Comparison of ENCODE assay signal across 9 cellular contexts in the genomic region with DNA sequence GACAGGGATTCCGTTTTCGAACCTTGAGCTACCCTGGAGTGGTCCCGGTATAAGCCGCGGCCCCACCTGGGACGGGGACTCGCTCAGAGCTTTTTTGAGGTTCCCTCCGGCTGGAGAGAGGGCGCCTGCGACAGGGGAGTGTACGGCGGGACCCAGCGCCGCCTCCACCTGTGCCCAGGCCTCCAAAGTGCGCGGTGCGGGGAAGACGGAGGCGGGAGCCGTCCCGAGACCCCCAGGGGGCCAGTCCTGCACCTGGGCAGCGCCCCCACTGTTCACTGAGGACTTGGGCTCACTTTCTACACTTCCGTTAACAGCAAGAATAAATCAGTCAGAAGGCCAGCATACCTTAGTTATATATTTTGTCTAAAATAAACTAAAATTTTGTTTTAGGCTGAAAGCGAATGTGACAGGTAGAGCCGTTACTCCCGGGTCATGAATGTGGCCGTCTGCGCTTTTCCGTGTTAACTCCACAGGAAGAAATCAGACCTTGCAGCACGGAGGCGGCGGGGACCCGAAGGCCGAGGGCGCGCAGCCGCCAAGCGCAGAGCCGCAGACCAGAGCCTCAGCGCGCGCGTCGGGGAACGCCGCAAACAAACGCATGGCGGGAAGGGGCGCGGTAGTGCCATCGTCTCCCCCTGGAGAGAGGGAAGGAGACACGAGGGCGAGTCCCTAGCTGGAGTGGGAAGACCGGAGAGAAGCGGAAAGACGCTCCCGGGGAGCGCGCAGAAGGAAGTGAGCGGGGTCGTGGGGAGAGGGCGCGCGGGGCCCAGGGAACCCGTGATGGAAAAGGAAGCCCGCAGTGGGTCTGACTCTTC. TPM values are rescaled to one million over a fixed set of nuclear protein-coding genes. Genes with fewer than 3 reads are reported as not detected.
DNase-seq lines count a peak whose midpoint lies in the region; ATAC-seq, FAIRE-seq and TF ChIP-seq lines count a peak whose summit lies in the region.
"Had no signal": no experiment of that assay in that cellular context is flagged by ENCODE, and none has a peak within 500 bp of the region (broad histone marks: within the 10 kb centered on the region; RNA-seq: fewer than 3 reads in every experiment).

No MANE protein-coding gene starts in this region.

- intact Hi-C loops in activated naive CD4-positive, alpha-beta T cell treated with anti-CD3 and anti-CD28 coated beads for 36 hours (cut with micrococcal nuclease), result loop anchor here (1.0 kb wide), 5 partner anchors 16 to 70 kb away; a partner anchor contains a TSS
- intact Hi-C loops in heart left ventricle (cut with DNase I) (loop anchor here in 7 of 10 donors (1.0 to 5.0 kb wide), 8 partner anchors 15 to 71 kb away; a partner anchor contains a TSS), sciatic nerve (cut with DNase I) (no loop called here)

- peaks cover 16% of the 10 kb centered on the region for H3K4me1 ChIP-seq in A549
- H3K4me1 ChIP-seq in KMS-11 (ENCODE audit: low read depth, poor library complexity, severe bottlenecking), result peaks cover 6% of the 10 kb centered on the region
- peaks cover 0 to 42% (median 15%) of the 10 kb centered on the region in 12 donors for H3K4me1 ChIP-seq in heart left ventricle

- FAIRE-seq in A549 (lab: Jason Lieb, UNC), result no peak
- FAIRE-seq: G401.6 had no signal

- POLR2A ChIA-PET in A549 (lab: Yijun Ruan, JAX), result interaction anchor here (1.0 to 6.4 kb wide), 15 partner anchors 9 to 382 kb away, joined by 3 to 159 read pairs (median 4); a partner anchor contains a TSS

- H4K20me1 ChIP-seq in KMS-11 (ENCODE audit: insufficient read depth), result no peaks in the 10 kb centered on the region

- WGBS in A549 (ENCODE audit: missing lambda C conversion rate), result under 1% methylated on average over 36 of the region's 66 CpGs
- WGBS in heart left ventricle, 4 donors, result 0 to 1% (median 0%) methylated on average over 45 to 66 of the region's 66 CpGs

- H3K27ac ChIP-seq in A549, result peak overlapping the region; percentile 96
- H3K27ac ChIP-seq in KMS-11, result no peak overlapping the region
- peak overlapping the region; percentile 35 to 97 (median 94) for H3K27ac ChIP-seq in heart left ventricle

- H3K9me3 ChIP-seq in A549, result no peaks in the 10 kb centered on the region
- H3K9me3 ChIP-seq in heart left ventricle, result no peaks in the 10 kb centered on the region

- CTCF ChIA-PET in A549 (lab: Yijun Ruan, JAX), result interaction anchor here (0.6 to 4.5 kb wide), 17 partner anchors 7 to 152 kb away, joined by 3 to 36 read pairs (median 4); a partner anchor contains a TSS
- CTCF ChIA-PET in activated naive CD4-positive, alpha-beta T cell treated with anti-CD3 and anti-CD28 coated beads for 36 hours (lab: Charles Lee), result interaction anchor here (0.7 to 2.8 kb wide), 8 partner anchors 10 to 55 kb away, joined by 3 to 15 read pairs (median 4); no protein-coding TSS in a partner anchor

- ATAC-seq in A549 (peak; percentile 7 to 11), GM19468 (IDR thresholded peaks at IDR 0.05; ENCODE audit: extremely low read depth, unreplicated experiment) (peak; percentile 1), heart left ventricle (peak in 3 of 4 donors; percentile 1 to 31 (median 9)), sciatic nerve (peak; percentile 10)

- peak overlapping the region; percentile 92 for H3K27ac Mint-ChIP-seq in activated naive CD4-positive, alpha-beta T cell treated with anti-CD3 and anti-CD28 coated beads for 36 hours

- H3K27me3 ChIP-seq in KMS-11 (ENCODE audit: insufficient read depth, low read depth) (no peaks in the 10 kb centered on the region), heart left ventricle (no peaks in the 10 kb centered on the region)

- H3K9ac ChIP-seq in KMS-11, result no peak overlapping the region; the same call in 1 of the 2 replicates

- DNase-seq in A549 (ENCODE audit: low read depth in 1 of 2, low spot score in 1 of 2), result peak in 1 of 2 experiments; percentile 66
- peak; percentile 67 for DNase-seq in activated naive CD4-positive, alpha-beta T cell treated with anti-CD3 and anti-CD28 coated beads for 36 hours
- DNase-seq in heart left ventricle, result peak in 4 of 5 donors; percentile 40 to 78 (median 52)
- peak; percentile 76 for DNase-seq in sciatic nerve (ENCODE audit: low spot score)
- DNase-seq in NCI-H1694 (lab: John Stamatoyannopoulos, UW), result no peak
- DNase-seq in DMS153 treated with DMSO at 0.1 percent for 48 hours (lab: John Stamatoyannopoulos, UW; ENCODE audit: unreplicated experiment), result no peak

- no peak for TF ChIP-seq EP300 in A549 (IDR thresholded peaks at IDR 0.05)

- peak overlapping the region; percentile 68 for H2AFZ ChIP-seq in KMS-11 (ENCODE audit: low read depth)

- H3K4me2 ChIP-seq in A549 (peak overlapping the region; percentile 99), KMS-11 (peak overlapping the region; percentile 76)

- peaks cover 9% of the 10 kb centered on the region for H3K27me3 Mint-ChIP-seq in activated naive CD4-positive, alpha-beta T cell treated with anti-CD3 and anti-CD28 coated beads for 36 hours (ENCODE audit: low read depth)

- H3K9me3 Mint-ChIP-seq in activated naive CD4-positive, alpha-beta T cell treated with anti-CD3 and anti-CD28 coated beads for 36 hours, result no peaks in the 10 kb centered on the region

- peak overlapping the region; percentile 85 for H3K4me3 Mint-ChIP-seq in activated naive CD4-positive, alpha-beta T cell treated with anti-CD3 and anti-CD28 coated beads for 36 hours

- H3K36me3 ChIP-seq in KMS-11 (ENCODE audit: insufficient read depth) (no peaks in the 10 kb centered on the region), heart left ventricle (no peaks in the 10 kb centered on the region)

- H3K4me3 ChIP-seq in A549 (peak overlapping the region; percentile 82), KMS-11 (IDR thresholded peaks at IDR 0.05; ENCODE audit: insufficient read depth, low read depth, low read length) (no peak overlapping the region), heart left ventricle (peak overlapping the region; percentile 61 to 93 (median 83))

- no peaks in the 10 kb centered on the region for H3K79me2 ChIP-seq in KMS-11 (ENCODE audit: insufficient read depth, low read depth)

- peaks cover 10% of the 10 kb centered on the region for H3K36me3 Mint-ChIP-seq in activated naive CD4-positive, alpha-beta T cell treated with anti-CD3 and anti-CD28 coated beads for 36 hours (ENCODE audit: low read depth)

- peaks cover 25% of the 10 kb centered on the region for H3K4me1 Mint-ChIP-seq in activated naive CD4-positive, alpha-beta T cell treated with anti-CD3 and anti-CD28 coated beads for 36 hours (ENCODE audit: low read depth)

- TF ChIP-seq CTCF in A549 (IDR thresholded peaks at IDR 0.05) (peak; percentile 47; the same call in 2 of the 3 replicates), KMS-11 (conservative IDR thresholded peaks at IDR 0.05; ENCODE audit: low read depth, low read length) (no peak), heart left ventricle (IDR thresholded peaks at IDR 0.05) (peak in 6 of 12 donors; percentile 8 to 37 (median 25))

- TF ChIP-seq RAD21 in A549 (conservative IDR thresholded peaks at IDR 0.05 in 1 of 2, IDR thresholded peaks at IDR 0.05 in 1 of 2), result no peak

- TF ChIP-seq POLR2A in A549 (IDR thresholded peaks at IDR 0.05; ENCODE audit: low read length) (peak; percentile 30), heart left ventricle (IDR thresholded peaks at IDR 0.05) (no peak)

RNA-seq across cellular contexts. Expression of a gene that starts 14.1 kb away (rescaled TPM):
- polyA plus RNA-seq in A549 (2011; rRNA removed), result 20.4 and 30.7 TPM in 2 replicates
- 27.2 and 28.7 TPM in 2 replicates for polyA plus RNA-seq in A549 (2012; cell fraction: cytosol; rRNA removed)
- polyA plus RNA-seq in A549 (2012; cell fraction: nucleus; rRNA removed), result 20.4 and 25.4 TPM in 2 replicates
- polyA plus RNA-seq in A549 (2017; fragmentation: RNase III; extraction: RNeasy Plus Mini Kit Qiagen cat#74134 plus additional on column Dnase treatment), result 21.8 to 23.2 TPM (median 23.1 TPM) in 3 replicates
- 5.3 and 5.6 TPM in 2 replicates for polyA minus RNA-seq in A549 (2011; rRNA and poly(A)+ RNA removed)
- 1 to 10 TPM; 1.6 to 1.8 TPM for total RNA-seq in activated naive CD4-positive, alpha-beta T cell treated with anti-CD3 and anti-CD28 coated beads for 36 hours
- 10 to 100 TPM in 1 of 9 donors, 1 to 10 TPM in 8; 3.7 to 10.2 (median 6.7) TPM for total RNA-seq in heart left ventricle
- polyA plus RNA-seq in heart left ventricle, result 10 to 100 TPM in 1 of 2 donors, 1 to 10 TPM in 1; 3.6 to 11.0 TPM
- total RNA-seq in sciatic nerve, result 3.2 TPM

RNA-seq across cellular contexts. Expression of a gene that starts 32.2 kb away (rescaled TPM):
- 17.0 and 22.7 TPM in 2 replicates for polyA plus RNA-seq in A549 (2011; rRNA removed)
- 21.6 and 22.2 TPM in 2 replicates for polyA plus RNA-seq in A549 (2012; cell fraction: cytosol; rRNA removed)
- polyA plus RNA-seq in A549 (2012; cell fraction: nucleus; rRNA removed), result 73.3 and 77.6 TPM in 2 replicates
- polyA plus RNA-seq in A549 (2017; fragmentation: RNase III; extraction: RNeasy Plus Mini Kit Qiagen cat#74134 plus additional on column Dnase treatment), result 29.7 to 35.0 TPM (median 32.5 TPM) in 3 replicates
- 10.5 and 11.3 TPM in 2 replicates for polyA minus RNA-seq in A549 (2011; rRNA and poly(A)+ RNA removed)
- 10 to 100 TPM; 36.5 to 37.3 TPM for total RNA-seq in activated naive CD4-positive, alpha-beta T cell treated with anti-CD3 and anti-CD28 coated beads for 36 hours
- 10 to 100 TPM; 12.3 to 27.3 (median 23.9) TPM for total RNA-seq in heart left ventricle
- polyA plus RNA-seq in heart left ventricle, result 10 to 100 TPM; 20.2 TPM
- total RNA-seq in sciatic nerve, result 24.6 TPM

RNA-seq across cellular contexts. Expression of a gene that starts 43.5 kb away (rescaled TPM):
- polyA plus RNA-seq in A549 (2011; rRNA removed) (not detected in 2 replicates), A549 (2017; fragmentation: RNase III; extraction: RNeasy Plus Mini Kit Qiagen cat#74134 plus additional on column Dnase treatment) (not detected in 3 replicates), heart left ventricle (not detected)
- polyA plus RNA-seq in A549 (2012; cell fraction: cytosol; rRNA removed), result not detected in 2 replicates
- polyA plus RNA-seq in A549 (2012; cell fraction: nucleus; rRNA removed), result not detected in 2 replicates
- polyA minus RNA-seq in A549 (2011; rRNA and poly(A)+ RNA removed), result not detected in 2 replicates
- not detected for total RNA-seq in activated naive CD4-positive, alpha-beta T cell treated with anti-CD3 and anti-CD28 coated beads for 36 hours
- total RNA-seq in heart left ventricle (not detected), sciatic nerve (not detected)

RNA-seq across cellular contexts. Expression of a gene that starts 52.8 kb away (rescaled TPM):
- 3,139 and 4,035 TPM in 2 replicates for polyA plus RNA-seq in A549 (2011; rRNA removed)
- 4,808 and 5,207 TPM in 2 replicates for polyA plus RNA-seq in A549 (2012; cell fraction: cytosol; rRNA removed)
- 3,506 and 3,565 TPM in 2 replicates for polyA plus RNA-seq in A549 (2012; cell fraction: nucleus; rRNA removed)
- polyA plus RNA-seq in A549 (2017; fragmentation: RNase III; extraction: RNeasy Plus Mini Kit Qiagen cat#74134 plus additional on column Dnase treatment), result 2,466 to 2,717 TPM (median 2,590 TPM) in 3 replicates
- 6,906 and 9,556 TPM in 2 replicates for polyA minus RNA-seq in A549 (2011; rRNA and poly(A)+ RNA removed)
- 1,000 to 10,000 TPM; 3,176 to 3,362 TPM for total RNA-seq in activated naive CD4-positive, alpha-beta T cell treated with anti-CD3 and anti-CD28 coated beads for 36 hours
- 1,000 to 10,000 TPM in 2 of 9 donors, 100 to 1,000 TPM in 7; 560 to 1,237 (median 771) TPM for total RNA-seq in heart left ventricle
- polyA plus RNA-seq in heart left ventricle, result 1,000 to 10,000 TPM in 1 of 2 donors, 100 to 1,000 TPM in 1; 876 to 2,287 TPM
- total RNA-seq in sciatic nerve, result 1,122 TPM

RNA-seq across cellular contexts. Expression of a gene that starts 59.9 kb away (rescaled TPM):
- not detected in 2 replicates for polyA plus RNA-seq in A549 (2011; rRNA removed)
- not detected in 2 replicates for polyA plus RNA-seq in A549 (2012; cell fraction: cytosol; rRNA removed)
- not detected in 2 replicates for polyA plus RNA-seq in A549 (2012; cell fraction: nucleus; rRNA removed)
- not detected in 3 replicates for polyA plus RNA-seq in A549 (2017; fragmentation: RNase III; extraction: RNeasy Plus Mini Kit Qiagen cat#74134 plus additional on column Dnase treatment)
- not detected in 2 replicates for polyA minus RNA-seq in A549 (2011; rRNA and poly(A)+ RNA removed)
- total RNA-seq in activated naive CD4-positive, alpha-beta T cell treated with anti-CD3 and anti-CD28 coated beads for 36 hours, result not detected
- not detected for total RNA-seq in heart left ventricle
- polyA plus RNA-seq in heart left ventricle, result not detected
- total RNA-seq in sciatic nerve, result not detected

Comparison
In these comparisons a context has a peak if more than half of its experiments do, and no peak if none do; other contexts are left out.
1. DNase-seq: peak in activated naive CD4-positive, alpha-beta T cell treated with anti-CD3 and anti-CD28 coated beads for 36 hours (single experiment), heart left ventricle (4 of 5) and sciatic nerve (single experiment); none in NCI-H1694 (single experiment) and DMS153 treated with DMSO at 0.1 percent for 48 hours (single experiment).
2. Peak in every context shown above with its lines, with median percentiles within 50 percentile points of each other: ATAC-seq.